8 cellular contexts compared by ENCODE assay signal in genomic region chr1:28208818-28209441, GRCh38. TPM values are rescaled to one million over a fixed set of nuclear protein-coding genes. Genes with fewer than 3 reads are reported as not detected.
DNase-seq lines count a peak whose midpoint lies in the region; ATAC-seq, FAIRE-seq and TF ChIP-seq lines count a peak whose summit lies in the region.

No MANE protein-coding gene starts in this region.

- intact Hi-C loops in colonic mucosa (cut with DNase I): loop anchor here (2.0 kb wide), 1 partner anchor 118 kb away; no protein-coding TSS in a partner anchor
- intact Hi-C loops in HepG2 (cut with micrococcal nuclease; ENCODE audit: unreplicated experiment): loop anchor here (2.0 kb wide), 2 partner anchors 118 to 350 kb away; no protein-coding TSS in a partner anchor

- H3K4me1 ChIP-seq in colonic mucosa (no peaks in the 10 kb centered on the region), HepG2 (ENCODE audit: insufficient read depth, low read length) (peaks cover 17% of the 10 kb centered on the region)

- CTCF ChIA-PET in HepG2 (lab: Yijun Ruan, JAX; ENCODE audit: low intra/inter-chr PET ratio, low total read pairs): interaction anchor here (2.3 to 2.8 kb wide), 2 partner anchors 118 to 350 kb away, joined by 10 to 34 read pairs; no protein-coding TSS in a partner anchor

- peak; percentile 51; the same call in 1 of the 2 replicates for TF ChIP-seq RAD21 in HepG2 (CRISPR knock-in tag; IDR thresholded peaks at IDR 0.05)

- H3K9me3 ChIP-seq in colonic mucosa: no peaks in the 10 kb centered on the region
- H3K9me3 ChIP-seq in HepG2 (ENCODE audit: low read length): no peaks in the 10 kb centered on the region

- TF ChIP-seq CTCF in colonic mucosa (IDR thresholded peaks at IDR 0.05) (peak; percentile 63), HepG2 (CRISPR knock-in tag; IDR thresholded peaks at IDR 0.05) (peak; percentile 79)

- no peak for TF ChIP-seq EP300 in HepG2 (IDR thresholded peaks at IDR 0.05; ENCODE audit: low read depth in 2 of 2, low read length in 2 of 2)
- TF ChIP-seq EP300 in HepG2 (CRISPR knock-in tag; IDR thresholded peaks at IDR 0.05; ENCODE audit: borderline replicate concordance): no peak

- DNase-seq in NCI-H345 (lab: John Stamatoyannopoulos, UW) (peak; percentile 20), NCI-H345 treated with DMSO at 0.1 percent for 48 hours (lab: John Stamatoyannopoulos, UW; ENCODE audit: unreplicated experiment) (no peak), NCI-H2171 (lab: John Stamatoyannopoulos, UW) (peak; percentile 27), colonic mucosa (peak; percentile 71), HepG2 (ENCODE audit: low spot score) (peak; percentile 58)
- peak; percentile 40 for DNase-seq in activated CD4-positive, CD25-positive, alpha-beta regulatory T cell treated with anti-CD3 and anti-CD28 coated beads, Interleukin-2, amount 50 U/mL, for 16 hours (ENCODE audit: low read depth, low spot score)
- peak; percentile 12 to 39 (median 19) for DNase-seq in stimulated activated CD4-positive, alpha-beta T cell treated with anti-CD3 and anti-CD28 coated beads, TNF-alpha, amount 100 ng/mL, for 4 hours (ENCODE audit: low read depth in 3 of 3)

- H4K20me1 ChIP-seq in HepG2 (ENCODE audit: insufficient read depth, low read length): no peaks in the 10 kb centered on the region

- ATAC-seq in HepG2 (peak; percentile 72), GM21367 (IDR thresholded peaks at IDR 0.05; ENCODE audit: unreplicated experiment) (no peak)

- in situ Hi-C loops in HepG2 (cut with HindIII; ENCODE audit: extremely low pct_ligation_motif_present, low pct_unique_long_range_greater_than_20kb): loop anchor here (5.0 to 10.0 kb wide), 2 partner anchors 117 to 344 kb away; no protein-coding TSS in a partner anchor

- H3K27me3 ChIP-seq in colonic mucosa (no peaks in the 10 kb centered on the region), HepG2 (ENCODE audit: control insufficient read depth in 1 of 2, insufficient read depth in 2 of 2, low read length in 2 of 2) (no peaks in the 10 kb centered on the region)

- H3K4me3 ChIP-seq in colonic mucosa: no peak overlapping the region
- H3K4me3 ChIP-seq in HepG2 (replicated peaks in 1 of 3; ENCODE audit: insufficient read depth in 1 of 3, low read depth in 2 of 3, low read length in 3 of 3): no peak overlapping the region

- H3K36me3 ChIP-seq in colonic mucosa (no peaks in the 10 kb centered on the region), HepG2 (replicated peaks in 1 of 2; ENCODE audit: control insufficient read depth in 1 of 2, insufficient read depth in 2 of 2, low read length in 2 of 2) (peaks cover 11 to 58% of the 10 kb centered on the region in 2 experiments)

- 65% methylated on average over 4 of the region's 4 CpGs for WGBS in HepG2 (ENCODE audit: low lambda C conversion rate)

- H3K9ac ChIP-seq in colonic mucosa (ENCODE audit: low read depth in 2 of 2, low read length in 2 of 2): no peak overlapping the region
- no peak overlapping the region for H3K9ac ChIP-seq in HepG2 (ENCODE audit: insufficient read depth, low read depth, low read length)

- no peak overlapping the region for H3K4me2 ChIP-seq in HepG2 (ENCODE audit: low read depth, low read length)

- TF ChIP-seq POLR2A in HepG2 (IDR thresholded peaks at IDR 0.05; ENCODE audit: insufficient read depth in 1 of 2, low read depth in 2 of 2, low read length in 2 of 2): no peak

- peaks cover 3% of the 10 kb centered on the region for H3K79me2 ChIP-seq in HepG2 (ENCODE audit: insufficient read depth, low read length)

- H2AFZ ChIP-seq in HepG2 (ENCODE audit: low read length): no peak overlapping the region

- TSS peak; percentile 30 for BruUV-seq in HepG2 (replicated peaks; lab: Mats Ljungman, UMichigan)

- no peak overlapping the region for H3K27ac ChIP-seq in colonic mucosa
- H3K27ac ChIP-seq in HepG2 (ENCODE audit: extremely low read length, insufficient read depth, low read length): no peak overlapping the region

- POLR2A ChIA-PET in HepG2 (lab: Yijun Ruan, JAX): interaction anchor here (1.2 to 1.3 kb wide), 2 partner anchors 118 to 121 kb away, joined by 4 read pairs; partner anchors contain the start of gene EYA3

- FAIRE-seq in HepG2 (lab: Jason Lieb, UNC): peak; percentile 36

RNA-seq across cellular contexts. Expression of gene DNAJC8, which starts 23.9 kb away (rescaled TPM):
- total RNA-seq in colonic mucosa: 10 to 100 TPM; 53.1 to 57.2 TPM
- total RNA-seq in HepG2 (2016; rRNA removed; fragmentation: Illumina TruSeq; extraction: Trizol): 126 and 180 TPM in 2 replicates
- total RNA-seq in HepG2 (2016; cell fraction: cytosol; rRNA removed; fragmentation: Illumina TruSeq; extraction: Trizol; ENCODE audit: low read depth): 25.1 and 26.4 TPM in 2 replicates
- 132 and 187 TPM in 2 replicates for total RNA-seq in HepG2 (2016; cell fraction: insoluble cytoplasmic fraction; rRNA removed; fragmentation: Illumina TruSeq; extraction: Trizol)
- 45.3 and 52.1 TPM in 2 replicates for total RNA-seq in HepG2 (2016; cell fraction: membrane; rRNA removed; fragmentation: Illumina TruSeq; extraction: Trizol)
- total RNA-seq in HepG2 (2016; cell fraction: nucleus; rRNA removed; fragmentation: Illumina TruSeq; extraction: Trizol): 55.9 and 61.0 TPM in 2 replicates
- 48.4 and 54.5 TPM in 2 replicates for polyA plus RNA-seq in HepG2 (2011; rRNA removed)
- polyA plus RNA-seq in HepG2 (2011; cell fraction: cytosol; rRNA removed): 36.4 and 46.8 TPM in 2 replicates
- polyA plus RNA-seq in HepG2 (2011; cell fraction: nucleus; rRNA removed): 20.6 and 24.0 TPM in 2 replicates
- polyA plus RNA-seq in HepG2 (2012): 54.3 and 68.8 TPM in 2 replicates
- polyA plus RNA-seq in HepG2 (2016; cell fraction: cytosol; fragmentation: Illumina TruSeq; extraction: Trizol; ENCODE audit: low read depth): 24.2 and 24.3 TPM in 2 replicates
- 224 and 245 TPM in 2 replicates for polyA plus RNA-seq in HepG2 (2016; cell fraction: insoluble cytoplasmic fraction; fragmentation: Illumina TruSeq; extraction: Trizol; ENCODE audit: low read depth)
- polyA plus RNA-seq in HepG2 (2016; cell fraction: membrane; fragmentation: Illumina TruSeq; extraction: Trizol; ENCODE audit: low read depth): 43.7 and 45.5 TPM in 2 replicates
- polyA plus RNA-seq in HepG2 (2016; cell fraction: nucleus; fragmentation: Illumina TruSeq; extraction: Trizol; ENCODE audit: insufficient read depth, low read depth): 124 and 135 TPM in 2 replicates
- 33.9 and 41.6 TPM in 2 replicates for polyA minus RNA-seq in HepG2 (2011; rRNA and poly(A)+ RNA removed; ENCODE audit: low replicate concordance)
- polyA minus RNA-seq in HepG2 (2011; cell fraction: cytosol; rRNA and poly(A)+ RNA removed): 16.9 and 17.8 TPM in 2 replicates
- polyA minus RNA-seq in HepG2 (2011; cell fraction: nucleus; rRNA and poly(A)+ RNA removed): 15.6 and 21.8 TPM in 2 replicates

RNA-seq across cellular contexts. Expression of gene ATP5IF1, which starts 27.0 kb away (rescaled TPM):
- total RNA-seq in colonic mucosa (100 to 1,000 TPM; 326 to 331 TPM), HepG2 (2016; rRNA removed; fragmentation: Illumina TruSeq; extraction: Trizol) (131 and 143 TPM in 2 replicates)
- 48.9 and 52.9 TPM in 2 replicates for total RNA-seq in HepG2 (2016; cell fraction: cytosol; rRNA removed; fragmentation: Illumina TruSeq; extraction: Trizol; ENCODE audit: low read depth)
- total RNA-seq in HepG2 (2016; cell fraction: insoluble cytoplasmic fraction; rRNA removed; fragmentation: Illumina TruSeq; extraction: Trizol): 135 and 167 TPM in 2 replicates
- total RNA-seq in HepG2 (2016; cell fraction: membrane; rRNA removed; fragmentation: Illumina TruSeq; extraction: Trizol): 52.5 and 57.7 TPM in 2 replicates
- total RNA-seq in HepG2 (2016; cell fraction: nucleus; rRNA removed; fragmentation: Illumina TruSeq; extraction: Trizol): 53.2 and 53.6 TPM in 2 replicates
- 85.5 and 97.7 TPM in 2 replicates for polyA plus RNA-seq in HepG2 (2011; rRNA removed)
- 137 and 146 TPM in 2 replicates for polyA plus RNA-seq in HepG2 (2011; cell fraction: cytosol; rRNA removed)
- polyA plus RNA-seq in HepG2 (2011; cell fraction: nucleus; rRNA removed): 78.4 and 120 TPM in 2 replicates
- 116 and 168 TPM in 2 replicates for polyA plus RNA-seq in HepG2 (2012)
- 56.9 and 60.0 TPM in 2 replicates for polyA plus RNA-seq in HepG2 (2016; cell fraction: cytosol; fragmentation: Illumina TruSeq; extraction: Trizol; ENCODE audit: low read depth)
- 155 and 173 TPM in 2 replicates for polyA plus RNA-seq in HepG2 (2016; cell fraction: insoluble cytoplasmic fraction; fragmentation: Illumina TruSeq; extraction: Trizol; ENCODE audit: low read depth)
- 59.9 and 60.4 TPM in 2 replicates for polyA plus RNA-seq in HepG2 (2016; cell fraction: membrane; fragmentation: Illumina TruSeq; extraction: Trizol; ENCODE audit: low read depth)
- 116 and 123 TPM in 2 replicates for polyA plus RNA-seq in HepG2 (2016; cell fraction: nucleus; fragmentation: Illumina TruSeq; extraction: Trizol; ENCODE audit: insufficient read depth, low read depth)
- polyA minus RNA-seq in HepG2 (2011; rRNA and poly(A)+ RNA removed; ENCODE audit: low replicate concordance): 26.2 and 37.8 TPM in 2 replicates
- polyA minus RNA-seq in HepG2 (2011; cell fraction: cytosol; rRNA and poly(A)+ RNA removed): 26.0 and 33.5 TPM in 2 replicates
- 17.9 and 22.1 TPM in 2 replicates for polyA minus RNA-seq in HepG2 (2011; cell fraction: nucleus; rRNA and poly(A)+ RNA removed)

RNA-seq across cellular contexts. Expression of gene PTAFR, which starts 32.4 kb away (rescaled TPM):
- total RNA-seq in colonic mucosa (1 to 10 TPM; 2.2 to 3.9 TPM), HepG2 (2016; rRNA removed; fragmentation: Illumina TruSeq; extraction: Trizol) (0.18 and 0.27 TPM in 2 replicates)
- total RNA-seq in HepG2 (2016; cell fraction: cytosol; rRNA removed; fragmentation: Illumina TruSeq; extraction: Trizol; ENCODE audit: low read depth): not detected in 2 replicates
- 0.18 and 0.22 TPM in 2 replicates for total RNA-seq in HepG2 (2016; cell fraction: insoluble cytoplasmic fraction; rRNA removed; fragmentation: Illumina TruSeq; extraction: Trizol)
- total RNA-seq in HepG2 (2016; cell fraction: membrane; rRNA removed; fragmentation: Illumina TruSeq; extraction: Trizol): 0.19 and 0.21 TPM in 2 replicates
- total RNA-seq in HepG2 (2016; cell fraction: nucleus; rRNA removed; fragmentation: Illumina TruSeq; extraction: Trizol): 0.09 and 0.12 TPM in 2 replicates
- polyA plus RNA-seq in HepG2 (2011; rRNA removed): 22.8 and 24.0 TPM in 2 replicates
- polyA plus RNA-seq in HepG2 (2011; cell fraction: cytosol; rRNA removed): 26.7 and 29.6 TPM in 2 replicates
- polyA plus RNA-seq in HepG2 (2011; cell fraction: nucleus; rRNA removed): 4.9 and 6.8 TPM in 2 replicates
- 10.9 and 16.0 TPM in 2 replicates for polyA plus RNA-seq in HepG2 (2012)
- polyA plus RNA-seq in HepG2 (2016; cell fraction: cytosol; fragmentation: Illumina TruSeq; extraction: Trizol; ENCODE audit: low read depth): 0.05 TPM in 1 of 2 replicates, not detected in the other
- polyA plus RNA-seq in HepG2 (2016; cell fraction: insoluble cytoplasmic fraction; fragmentation: Illumina TruSeq; extraction: Trizol; ENCODE audit: low read depth): 0.32 and 0.41 TPM in 2 replicates
- polyA plus RNA-seq in HepG2 (2016; cell fraction: membrane; fragmentation: Illumina TruSeq; extraction: Trizol; ENCODE audit: low read depth): 0.07 and 0.11 TPM in 2 replicates
- polyA plus RNA-seq in HepG2 (2016; cell fraction: nucleus; fragmentation: Illumina TruSeq; extraction: Trizol; ENCODE audit: insufficient read depth, low read depth): 0.18 and 0.37 TPM in 2 replicates
- 0.65 and 54.4 TPM in 2 replicates for polyA minus RNA-seq in HepG2 (2011; rRNA and poly(A)+ RNA removed; ENCODE audit: low replicate concordance)
- 6.2 and 10.5 TPM in 2 replicates for polyA minus RNA-seq in HepG2 (2011; cell fraction: cytosol; rRNA and poly(A)+ RNA removed)
- polyA minus RNA-seq in HepG2 (2011; cell fraction: nucleus; rRNA and poly(A)+ RNA removed): 2.2 and 3.5 TPM in 2 replicates

RNA-seq across cellular contexts. Expression of gene SESN2, which starts 50.4 kb away (rescaled TPM):
- 10 to 100 TPM; 34.0 to 34.6 TPM for total RNA-seq in colonic mucosa
- total RNA-seq in HepG2 (2016; rRNA removed; fragmentation: Illumina TruSeq; extraction: Trizol): 10.4 and 13.2 TPM in 2 replicates
- 2.1 and 2.5 TPM in 2 replicates for total RNA-seq in HepG2 (2016; cell fraction: cytosol; rRNA removed; fragmentation: Illumina TruSeq; extraction: Trizol; ENCODE audit: low read depth)
- 10.0 and 12.0 TPM in 2 replicates for total RNA-seq in HepG2 (2016; cell fraction: insoluble cytoplasmic fraction; rRNA removed; fragmentation: Illumina TruSeq; extraction: Trizol)
- 5.6 and 7.1 TPM in 2 replicates for total RNA-seq in HepG2 (2016; cell fraction: membrane; rRNA removed; fragmentation: Illumina TruSeq; extraction: Trizol)
- 8.1 and 8.4 TPM in 2 replicates for total RNA-seq in HepG2 (2016; cell fraction: nucleus; rRNA removed; fragmentation: Illumina TruSeq; extraction: Trizol)
- 19.1 and 24.8 TPM in 2 replicates for polyA plus RNA-seq in HepG2 (2011; rRNA removed)
- polyA plus RNA-seq in HepG2 (2011; cell fraction: cytosol; rRNA removed): 11.7 and 14.9 TPM in 2 replicates
- 26.7 and 32.2 TPM in 2 replicates for polyA plus RNA-seq in HepG2 (2011; cell fraction: nucleus; rRNA removed)
- 7.3 and 18.2 TPM in 2 replicates for polyA plus RNA-seq in HepG2 (2012)
- polyA plus RNA-seq in HepG2 (2016; cell fraction: cytosol; fragmentation: Illumina TruSeq; extraction: Trizol; ENCODE audit: low read depth): 1.3 and 1.4 TPM in 2 replicates
- 9.6 and 12.1 TPM in 2 replicates for polyA plus RNA-seq in HepG2 (2016; cell fraction: insoluble cytoplasmic fraction; fragmentation: Illumina TruSeq; extraction: Trizol; ENCODE audit: low read depth)
- 4.3 and 4.7 TPM in 2 replicates for polyA plus RNA-seq in HepG2 (2016; cell fraction: membrane; fragmentation: Illumina TruSeq; extraction: Trizol; ENCODE audit: low read depth)
- 14.7 and 15.5 TPM in 2 replicates for polyA plus RNA-seq in HepG2 (2016; cell fraction: nucleus; fragmentation: Illumina TruSeq; extraction: Trizol; ENCODE audit: insufficient read depth, low read depth)
- polyA minus RNA-seq in HepG2 (2011; rRNA and poly(A)+ RNA removed; ENCODE audit: low replicate concordance): 21.9 and 39.6 TPM in 2 replicates
- polyA minus RNA-seq in HepG2 (2011; cell fraction: cytosol; rRNA and poly(A)+ RNA removed): 9.8 and 11.5 TPM in 2 replicates
- polyA minus RNA-seq in HepG2 (2011; cell fraction: nucleus; rRNA and poly(A)+ RNA removed): 11.8 and 11.9 TPM in 2 replicates
